Comparison of ENCODE assay signal across 8 cellular contexts in genomic region chr5:102865171-102865509, GRCh38.
DNase-seq lines count a peak whose midpoint lies in the region; ATAC-seq, FAIRE-seq and TF ChIP-seq lines count a peak whose summit lies in the region.

No MANE protein-coding gene starts in this region.

- TF ChIP-seq CTCF in HEK293 (tag by site-specific recombination; IDR thresholded peaks at IDR 0.05): no peak
- no peak for TF ChIP-seq CTCF in activated CD8-positive, alpha-beta T cell treated with anti-CD3 and anti-CD28 coated beads for 36 hours (IDR thresholded peaks at IDR 0.05)

- intact Hi-C loops in activated CD8-positive, alpha-beta T cell treated with anti-CD3 and anti-CD28 coated beads for 36 hours (cut with micrococcal nuclease): no loop called here
- intact Hi-C loops in right cardiac atrium (cut with DNase I): loop anchor here in 3 of 4 donors (2.0 to 10.0 kb wide), 6 partner anchors 44 to 270 kb away; no protein-coding TSS in a partner anchor

- peak overlapping the region; percentile 92 for H3K27ac ChIP-seq in HEK293 (ENCODE audit: extremely low read depth, low read depth, low read length)
- H3K27ac ChIP-seq in right cardiac atrium (ENCODE audit: low read length): peak overlapping the region; percentile 98
- peak overlapping the region in 19 of 21 experiments; percentile 36 to 93 (median 81) for H3K27ac ChIP-seq in skin epidermis
- H3K27ac ChIP-seq in small intestine (ENCODE audit: low read depth in 1 of 2, low read length in 1 of 2): peak overlapping the region in 1 of 2 donors; percentile 79

- CTCF ChIA-PET in HEK293 (lab: Yijun Ruan, JAX): interaction anchor here (0.8 to 1.1 kb wide), 3 partner anchors 28 to 184 kb away, joined by 3 to 4 read pairs (median 4); no protein-coding TSS in a partner anchor
- CTCF ChIA-PET in activated CD8-positive, alpha-beta T cell treated with anti-CD3 and anti-CD28 coated beads for 36 hours (lab: Charles Lee): interaction anchor here (0.8 kb wide), 1 partner anchor 275 kb away, joined by 3 read pairs; no protein-coding TSS in a partner anchor

- peaks cover 13% of the 10 kb centered on the region for H3K4me1 Mint-ChIP-seq in activated CD8-positive, alpha-beta T cell treated with anti-CD3 and anti-CD28 coated beads for 36 hours (ENCODE audit: low read depth)

- H3K9me3 Mint-ChIP-seq in activated CD8-positive, alpha-beta T cell treated with anti-CD3 and anti-CD28 coated beads for 36 hours: no peaks in the 10 kb centered on the region

- no peak for FAIRE-seq in small intestine (lab: Jason Lieb, UNC)

- H3K4me1 ChIP-seq in HEK293 (ENCODE audit: control insufficient read depth, insufficient read depth, low read length) (peaks cover 23% of the 10 kb centered on the region), right cardiac atrium (ENCODE audit: control insufficient read depth, insufficient read depth, low read length) (no peaks in the 10 kb centered on the region), small intestine (ENCODE audit: control insufficient read depth in 2 of 2, insufficient read depth in 1 of 2, low read depth in 1 of 2, low read length in 1 of 2) (no peaks in the 10 kb centered on the region)

- H3K4me3 ChIP-seq in HEK293 (ENCODE audit: low read depth, low read length) (peak overlapping the region; percentile 84), right cardiac atrium (ENCODE audit: low read length) (peak overlapping the region; percentile 87), skin epidermis (peak overlapping the region; percentile 44 to 61 (median 48)), small intestine (ENCODE audit: low read depth in 1 of 2, low read length in 2 of 2) (peak overlapping the region in 1 of 2 donors; percentile 78)

- POLR2A ChIA-PET in HEK293 (lab: Yijun Ruan, JAX): interaction anchor here (0.9 to 1.9 kb wide), 5 partner anchors 10 to 110 kb away, joined by 3 to 5 read pairs (median 5); partner anchors contain the start of gene PAM
- POLR2A ChIA-PET in activated CD8-positive, alpha-beta T cell treated with anti-CD3 and anti-CD28 coated beads for 36 hours (lab: Charles Lee): interaction anchor here (1.1 kb wide), 1 partner anchor 255 kb away, joined by 3 read pairs; the partner anchor contains the start of genes GIN1 and PPIP5K2

- in situ Hi-C loops in KBM-7 (cut with MboI; ENCODE audit: low pct_unique_long_range_greater_than_20kb, low sequenced_read_pairs): no loop called here

- H3K9me3 ChIP-seq in HEK293 (ENCODE audit: control insufficient read depth, insufficient read depth, low read depth, low read length) (no peaks in the 10 kb centered on the region), right cardiac atrium (ENCODE audit: control insufficient read depth, low read length) (no peaks in the 10 kb centered on the region), small intestine (ENCODE audit: control insufficient read depth, low read depth) (no peaks in the 10 kb centered on the region)

- H3K27ac Mint-ChIP-seq in activated CD8-positive, alpha-beta T cell treated with anti-CD3 and anti-CD28 coated beads for 36 hours: peak overlapping the region; percentile 53

- H3K27me3 Mint-ChIP-seq in activated CD8-positive, alpha-beta T cell treated with anti-CD3 and anti-CD28 coated beads for 36 hours: peaks cover 18% of the 10 kb centered on the region

- no peak for DNase-seq in activated CD8-positive, alpha-beta T cell treated with anti-CD3 and anti-CD28 coated beads for 36 hours
- DNase-seq in right cardiac atrium (no peak), small intestine (no peak), KBM-7 (no peak), NCI-H2171 (lab: John Stamatoyannopoulos, UW) (no peak)

- H3K4me3 Mint-ChIP-seq in activated CD8-positive, alpha-beta T cell treated with anti-CD3 and anti-CD28 coated beads for 36 hours: peak overlapping the region; percentile 60

- 6% methylated on average over 3 of the region's 3 CpGs for WGBS in right cardiac atrium
- 12 to 38% (median 32%) methylated on average over 3 of the region's 3 CpGs for WGBS in small intestine, 3 donors

- ATAC-seq in activated CD8-positive, alpha-beta T cell treated with anti-CD3 and anti-CD28 coated beads for 36 hours: no peak
- ATAC-seq in right cardiac atrium (peak in 1 of 2 donors; percentile 6), HG03469 (IDR thresholded peaks at IDR 0.05; ENCODE audit: unreplicated experiment) (no peak)

- H3K27me3 ChIP-seq in right cardiac atrium (ENCODE audit: control insufficient read depth, insufficient read depth) (no peaks in the 10 kb centered on the region), small intestine (ENCODE audit: control insufficient read depth in 2 of 2, insufficient read depth in 2 of 2, low read length in 2 of 2) (no peaks in the 10 kb centered on the region)

- H3K36me3 ChIP-seq in HEK293 (ENCODE audit: control insufficient read depth in 2 of 2, insufficient read depth in 1 of 2, low read length in 2 of 2) (no peaks in the 10 kb centered on the region), small intestine (ENCODE audit: control insufficient read depth in 2 of 2, insufficient read depth in 2 of 2, low read length in 2 of 2) (no peaks in the 10 kb centered on the region)

- H3K36me3 Mint-ChIP-seq in activated CD8-positive, alpha-beta T cell treated with anti-CD3 and anti-CD28 coated beads for 36 hours (ENCODE audit: low read depth): peaks cover 24% of the 10 kb centered on the region

TF ChIP-seq in HEK293, 187 proteins besides CTCF, POLR2A, EP300 and RAD21:
- TF ChIP-seq REST (tag by site-specific recombination; IDR thresholded peaks at IDR 0.05): no peak
- TF ChIP-seq ZBTB17 (tag by site-specific recombination; IDR thresholded peaks at IDR 0.05): peak; percentile 66
